Comparison of ENCODE assay signal across 16 cellular contexts in genomic region chrX:120517936-120518335, GRCh38. TPM values are rescaled to one million over a fixed set of nuclear protein-coding genes. Genes with fewer than 3 reads are reported as not detected.
DNase-seq lines count a peak whose midpoint lies in the region; ATAC-seq, FAIRE-seq and TF ChIP-seq lines count a peak whose summit lies in the region.
"Had no signal": no experiment of that assay in that cellular context is flagged by ENCODE, and none has a peak within 500 bp of the region (broad histone marks: within the 10 kb centered on the region; RNA-seq: fewer than 3 reads in every experiment).

No MANE protein-coding gene starts in this region.

- peaks cover 17% of the 10 kb centered on the region for H3K4me1 ChIP-seq in PC-3 (ENCODE audit: insufficient read depth, low read length)

- H3K4me2 ChIP-seq in PC-3 (ENCODE audit: low read length): no peak overlapping the region

- H3K36me3 ChIP-seq in PC-3 (ENCODE audit: low read depth, low read length): 0 out of 2 replicates have a peak, but pooled peaks cover 4% of the 10 kb centered on the region
- H3K36me3 ChIP-seq: ovary, tibial nerve had no signal

- no peak overlapping the region for H2AFZ ChIP-seq in PC-3 (ENCODE audit: low read length)

- no peaks in the 10 kb centered on the region for H3F3A ChIP-seq in PC-3 (ENCODE audit: low read length, unreplicated experiment)

- no peaks in the 10 kb centered on the region for H3K9me3 ChIP-seq in PC-3 (ENCODE audit: low read length)
- H3K9me3 ChIP-seq: ovary, tibial nerve had no signal

- intact Hi-C loops in PC-3 (cut with micrococcal nuclease): no loop called here

- no TSS peak for BruUV-seq in PC-3 (replicated peaks; lab: Mats Ljungman, UMichigan)

- H3K27ac ChIP-seq in PC-3 (ENCODE audit: low read length): no peak overlapping the region
- H3K27ac ChIP-seq: ovary, RWPE1, tibial nerve had no signal

- ATAC-seq in PC-3 (peak; percentile 13; the same call in 1 of the 2 replicates), GM21360 (IDR thresholded peaks at IDR 0.05; ENCODE audit: unreplicated experiment) (no peak), GM21825 (IDR thresholded peaks at IDR 0.05; ENCODE audit: unreplicated experiment) (no peak)

- no peaks in the 10 kb centered on the region for H3K79me2 ChIP-seq in PC-3 (ENCODE audit: low read length)

- no peaks in the 10 kb centered on the region for H3K9me2 ChIP-seq in PC-3 (replicated peaks; ENCODE audit: low read length)

- DNase-seq in AG09319 (ENCODE audit: extremely low read depth, low read depth) (peak; percentile 15), PC-3 (peak; percentile 77), dermis blood vessel endothelial cell (peak; percentile 75), kidney glomerular epithelial cell (lab: John Stamatoyannopoulos, UW) (peak; percentile 66), GF-D8 (lab: John Stamatoyannopoulos, UW) (no peak), GM19239 (ENCODE audit: insufficient read length, low spot score) (no peak)
- DNase-seq: activated CD4-positive, alpha-beta T cell treated with anti-CD3 and anti-CD28 coated beads for 48 hours; aorta; NCI-H1436 treated with DMSO at 0.1 percent for 48 hours; NCI-H526; ovary; stimulated activated CD4-positive, alpha-beta T cell treated with anti-CD3 and anti-CD28 coated beads, Interleukin-15, amount 100 ng/mL, for 24 hours had no signal

- POLR2A ChIA-PET in PC-3 (lab: Charles Lee; ENCODE audit: unreplicated experiment): no interaction called here

- no peaks in the 10 kb centered on the region for H4K20me1 ChIP-seq in PC-3 (ENCODE audit: low read length)

- no peaks in the 10 kb centered on the region for H3K27me3 ChIP-seq in PC-3 (ENCODE audit: low read length)
- H3K27me3 ChIP-seq: ovary, tibial nerve had no signal

- no peak overlapping the region for H3K4me3 ChIP-seq in PC-3 (ENCODE audit: low read length)
- H3K4me3 ChIP-seq: ovary, tibial nerve had no signal

- CTCF ChIA-PET in PC-3 (lab: Charles Lee): no interaction called here

- FAIRE-seq in GM19239 (lab: Jason Lieb, UNC): no peak

- TF ChIP-seq CTCF in AG09319 (IDR thresholded peaks at IDR 0.05; ENCODE audit: low read depth, low read length): no peak
- TF ChIP-seq CTCF in PC-3 (conservative IDR thresholded peaks at IDR 0.05; ENCODE audit: low read depth, low read length): no peak

- no peak overlapping the region for H3K9ac ChIP-seq in PC-3 (ENCODE audit: low read length)

RNA-seq across cellular contexts. Expression of gene CUL4B, which starts 42.8 kb away (rescaled TPM):
- total RNA-seq in PC-3 (2014; rRNA removed): 38.1 and 47.6 TPM in 2 replicates
- 39.3 and 92.6 TPM in 2 replicates for total RNA-seq in dermis blood vessel endothelial cell

RNA-seq across cellular contexts. Expression of gene LAMP2, which starts 48.8 kb away (rescaled TPM):
- total RNA-seq in PC-3 (2014; rRNA removed): 51.5 and 53.8 TPM in 2 replicates
- 125 and 139 TPM in 2 replicates for total RNA-seq in dermis blood vessel endothelial cell

Comparison
In these comparisons a context has a peak if more than half of its experiments do, and no peak if none do; other contexts are left out.
1. DNase-seq: peak in AG09319 (single experiment), PC-3 (single experiment), dermis blood vessel endothelial cell (single experiment) and kidney glomerular epithelial cell (single experiment); none in GF-D8 (single experiment) and GM19239 (single experiment).